In genomic region chr19:43380008-43380407, GRCh38 we compare ENCODE assay signal across 20 cellular contexts. TPM values are rescaled to one million over a fixed set of nuclear protein-coding genes. Genes with fewer than 3 reads are reported as not detected.
DNase-seq lines count a peak whose midpoint lies in the region; ATAC-seq and TF ChIP-seq lines count a peak whose summit lies in the region.
"Had no signal": no experiment of that assay in that cellular context is flagged by ENCODE, and none has a peak within 500 bp of the region (broad histone marks: within the 10 kb centered on the region; RNA-seq: fewer than 3 reads in every experiment).

No MANE protein-coding gene starts in this region.

- no peak overlapping the region for H3K4me3 Mint-ChIP-seq in activated T-helper 17 cell treated with anti-CD3 and anti-CD28 coated beads, Interleukin-2, amount 50 U/mL, for 72 hours
- H3K4me3 Mint-ChIP-seq: CD14-positive monocyte; CD8-positive, alpha-beta T cell; H9; IgD-negative memory B cell had no signal

- no peak overlapping the region for H2BK15ac ChIP-seq in neuronal stem cell (ENCODE audit: low read length)

- H3K14ac ChIP-seq in neuronal stem cell (ENCODE audit: low read length), result no peak overlapping the region

- no peaks in the 10 kb centered on the region for H3K27me3 ChIP-seq in neuronal stem cell (ENCODE audit: control insufficient read depth in 3 of 3, insufficient read depth in 3 of 3, low read depth in 1 of 3, low read length in 3 of 3)
- H3K27me3 ChIP-seq: BLaER1 had no signal

- H2AK5ac ChIP-seq in neuronal stem cell (ENCODE audit: low read depth, low read length), result no peak overlapping the region

- H2BK12ac ChIP-seq in neuronal stem cell (ENCODE audit: low read length), result no peak overlapping the region

- no peak overlapping the region for H2BK120ac ChIP-seq in neuronal stem cell (ENCODE audit: low read depth, low read length)

- H3K4me2 ChIP-seq in neuronal stem cell (ENCODE audit: insufficient read depth, low read length, poor library complexity, severe bottlenecking), result peak overlapping the region; percentile 24
- H3K4me2 ChIP-seq: BLaER1 had no signal

- no peaks in the 10 kb centered on the region for H3K79me1 ChIP-seq in neuronal stem cell (ENCODE audit: low read depth, low read length)

- no peak overlapping the region for H3K9ac ChIP-seq in neuronal stem cell (ENCODE audit: low read depth, low read length, poor library complexity)
- H3K9ac ChIP-seq: BLaER1, GM23248 had no signal

- H3K4me3 ChIP-seq in neuronal stem cell (ENCODE audit: low read length in 2 of 2), result no peak overlapping the region
- H3K4me3 ChIP-seq: BLaER1, GM23248 had no signal

- no peak overlapping the region for H4K8ac ChIP-seq in neuronal stem cell (ENCODE audit: low read depth, low read length)

- no peaks in the 10 kb centered on the region for H3K36me3 ChIP-seq in neuronal stem cell (replicated peaks in 1 of 2; ENCODE audit: control insufficient read depth in 2 of 2, insufficient read depth in 2 of 2, low read length in 2 of 2)
- H3K36me3 ChIP-seq: BLaER1 had no signal

- WGBS in neuronal stem cell (ENCODE audit: extremely low coverage in 2 of 2, insufficient read length in 2 of 2, insufficient replicate concordance in 1 of 2), 2 donors, result no CpG with 5 or more reads among the region's 14 CpGs

- no peak overlapping the region for H2AFZ ChIP-seq in neuronal stem cell (ENCODE audit: low read length)
- H2AFZ ChIP-seq: GM23248 had no signal

- H3K4me1 Mint-ChIP-seq in activated T-helper 17 cell treated with anti-CD3 and anti-CD28 coated beads, Interleukin-2, amount 50 U/mL, for 72 hours, result peaks cover 6% of the 10 kb centered on the region
- H3K4me1 Mint-ChIP-seq: CD14-positive monocyte had no signal

- H3K27ac Mint-ChIP-seq in activated T-helper 17 cell treated with anti-CD3 and anti-CD28 coated beads, Interleukin-2, amount 50 U/mL, for 72 hours, result no peak overlapping the region
- H3K27ac Mint-ChIP-seq: CD14-positive monocyte; CD8-positive, alpha-beta T cell; H9 had no signal

- H3K27ac ChIP-seq in VCaP (peak overlapping the region; percentile 27; the same call in 1 of the 2 replicates), neuronal stem cell (replicated peaks; ENCODE audit: low read length) (no peak overlapping the region)
- H3K27ac ChIP-seq: BLaER1, GM23248 had no signal

- H3K23ac ChIP-seq in neuronal stem cell (ENCODE audit: low read depth, low read length, poor library complexity), result no peak overlapping the region

- H3K36me3 Mint-ChIP-seq in activated T-helper 17 cell treated with anti-CD3 and anti-CD28 coated beads, Interleukin-2, amount 50 U/mL, for 72 hours (ENCODE audit: low read depth), result no peaks in the 10 kb centered on the region
- H3K36me3 Mint-ChIP-seq: CD14-positive monocyte; CD8-positive, alpha-beta T cell; IgD-negative memory B cell had no signal

- no peak overlapping the region for H3K18ac ChIP-seq in neuronal stem cell (ENCODE audit: low read length)

- no peak overlapping the region for H2BK5ac ChIP-seq in neuronal stem cell (ENCODE audit: low read length)

- no peak overlapping the region for H4K91ac ChIP-seq in neuronal stem cell (ENCODE audit: low read depth, low read length, poor library complexity)

- no peak for ATAC-seq in GM18520 (IDR thresholded peaks at IDR 0.05; ENCODE audit: unreplicated experiment)
- no peak for ATAC-seq in activated T-helper 17 cell treated with anti-CD3 and anti-CD28 coated beads, Interleukin-2, amount 50 U/mL, for 72 hours (replicated peaks)
- ATAC-seq: CD8-positive, alpha-beta T cell; HepG2 had no signal

- H3K9me3 Mint-ChIP-seq in activated T-helper 17 cell treated with anti-CD3 and anti-CD28 coated beads, Interleukin-2, amount 50 U/mL, for 72 hours, result no peaks in the 10 kb centered on the region
- H3K9me3 Mint-ChIP-seq: CD14-positive monocyte; CD8-positive, alpha-beta T cell; IgD-negative memory B cell had no signal

- no peaks in the 10 kb centered on the region for H3K4me1 ChIP-seq in neuronal stem cell (ENCODE audit: control insufficient read depth in 2 of 2, insufficient read depth in 1 of 2, low read depth in 1 of 2, low read length in 2 of 2)

- H3K4ac ChIP-seq in neuronal stem cell (ENCODE audit: low read length), result no peak overlapping the region

- peaks cover 10% of the 10 kb centered on the region for H3K27me3 Mint-ChIP-seq in activated T-helper 17 cell treated with anti-CD3 and anti-CD28 coated beads, Interleukin-2, amount 50 U/mL, for 72 hours

- no peaks in the 10 kb centered on the region for H3K9me3 ChIP-seq in neuronal stem cell (replicated peaks in 1 of 2; ENCODE audit: control insufficient read depth in 2 of 2, insufficient read depth in 1 of 2, low read depth in 1 of 2, low read length in 2 of 2)
- H3K9me3 ChIP-seq: BLaER1 had no signal

- DNase-seq in iPS-NIHi11 (ENCODE audit: low spot score) (peak; percentile 35), neuronal stem cell (ENCODE audit: low spot score) (no peak), COLO829 (ENCODE audit: low spot score) (no peak)
- no peak for DNase-seq in activated naive CD4-positive, alpha-beta T cell (lab: John Stamatoyannopoulos, UW)
- DNase-seq: CD8-positive, alpha-beta T cell; DMS 273 treated with DMSO at 0.1 percent for 48 hours; DMS53; DND-41; EL; GM23248; H9; Karpas-422; KBM-7 had no signal

- TF ChIP-seq CTCF in VCaP (conservative IDR thresholded peaks at IDR 0.05), result no peak

RNA-seq across cellular contexts. Expression of gene CD177, which starts 26.5 kb away (rescaled TPM):
- polyA plus RNA-seq in neuronal stem cell (2013, experiment 1 of 2), result 0.24 TPM
- polyA plus RNA-seq in neuronal stem cell (2013, experiment 2 of 2), result 0.18 TPM
- not detected for total RNA-seq in activated T-helper 17 cell treated with anti-CD3 and anti-CD28 coated beads, Interleukin-2, amount 50 U/mL, for 72 hours
- total RNA-seq: CD8-positive, alpha-beta T cell; HepG2 had no signal
- polyA plus RNA-seq: CD14-positive monocyte, HepG2, IgD-negative memory B cell had no signal

RNA-seq across cellular contexts. Expression of gene TEX101, which starts 34.7 kb away (rescaled TPM):
- not detected for polyA plus RNA-seq in neuronal stem cell (2013, experiment 1 of 2)
- not detected for polyA plus RNA-seq in neuronal stem cell (2013, experiment 2 of 2)
- total RNA-seq in activated T-helper 17 cell treated with anti-CD3 and anti-CD28 coated beads, Interleukin-2, amount 50 U/mL, for 72 hours, result not detected
- total RNA-seq: CD8-positive, alpha-beta T cell; GM23248; H9; HepG2 had no signal
- polyA plus RNA-seq: GM23248, HepG2, IgD-negative memory B cell had no signal
